ENCODE assay signal across 1 cellular context in the genomic region with DNA sequence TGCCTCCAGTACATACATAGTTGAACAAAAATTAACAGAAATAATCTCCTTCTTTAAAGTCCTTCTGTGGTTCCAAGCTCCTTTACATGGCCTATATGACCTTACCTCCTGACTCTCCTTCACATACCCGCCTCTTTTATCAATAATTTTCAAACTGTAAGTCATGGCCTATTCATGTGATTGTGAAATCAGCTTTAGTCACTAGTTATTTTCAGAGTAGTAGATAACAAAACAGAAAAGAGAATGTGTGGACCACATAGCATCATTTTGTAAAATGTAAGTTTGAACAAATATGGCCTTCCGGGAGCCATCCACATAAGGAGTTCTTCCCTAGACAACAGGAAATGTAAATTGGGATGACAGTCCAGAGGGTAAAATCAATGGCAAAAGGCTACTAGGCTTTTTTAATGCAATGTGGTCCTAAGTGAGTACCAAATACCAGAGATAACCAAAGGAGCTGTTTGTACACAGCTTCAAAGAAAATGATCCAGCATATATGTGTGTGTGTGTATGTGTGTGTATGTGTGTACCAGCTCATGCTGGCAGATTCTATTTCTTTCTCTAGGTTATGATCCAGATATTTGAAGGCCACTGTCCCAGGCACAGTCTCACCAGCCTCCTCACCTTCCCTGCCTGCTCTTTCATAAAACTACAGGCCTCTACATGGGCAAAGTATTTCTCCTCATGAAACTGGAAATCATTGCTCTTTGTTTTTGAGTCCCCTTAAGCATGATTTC.
A peak's percentile ranks its signal among the peaks of the same experiment; 100 is the strongest.
TF ChIP-seq lines count a peak whose summit lies in the region.

No MANE protein-coding gene starts in this region.

TF ChIP-seq in IMR-90, 13 proteins besides CTCF, POLR2A, EP300 and RAD21:
- TF ChIP-seq NFE2L2 (IDR thresholded peaks at IDR 0.05; ENCODE audit: low read depth, low read length) = no peak
- TF ChIP-seq SMC3 (IDR thresholded peaks at IDR 0.05; ENCODE audit: low read depth, low read length) = no peak
- no peak for TF ChIP-seq RCOR1 (IDR thresholded peaks at IDR 0.05; ENCODE audit: insufficient replicate concordance, low read length)
- TF ChIP-seq CEBPB (IDR thresholded peaks at IDR 0.05; ENCODE audit: low read depth, low read length) = peak; percentile 90
- TF ChIP-seq FOS (IDR thresholded peaks at IDR 0.05; ENCODE audit: low read depth, low read length) = no peak
- TF ChIP-seq, protein P1, sequence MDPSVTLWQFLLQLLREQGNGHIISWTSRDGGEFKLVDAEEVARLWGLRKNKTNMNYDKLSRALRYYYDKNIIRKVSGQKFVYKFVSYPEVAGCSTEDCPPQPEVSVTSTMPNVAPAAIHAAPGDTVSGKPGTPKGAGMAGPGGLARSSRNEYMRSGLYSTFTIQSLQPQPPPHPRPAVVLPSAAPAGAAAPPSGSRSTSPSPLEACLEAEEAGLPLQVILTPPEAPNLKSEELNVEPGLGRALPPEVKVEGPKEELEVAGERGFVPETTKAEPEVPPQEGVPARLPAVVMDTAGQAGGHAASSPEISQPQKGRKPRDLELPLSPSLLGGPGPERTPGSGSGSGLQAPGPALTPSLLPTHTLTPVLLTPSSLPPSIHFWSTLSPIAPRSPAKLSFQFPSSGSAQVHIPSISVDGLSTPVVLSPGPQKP (IDR thresholded peaks at IDR 0.05; ENCODE audit: borderline replicate concordance, low read depth, low read length) = no peak
TF ChIP-seq in IMR-90: peak in this region for 1.
